In genomic region chr13:97189943-97190342, GRCh38 we compare ENCODE assay signal across 14 cellular contexts. TPM values are rescaled to one million over a fixed set of nuclear protein-coding genes. Genes with fewer than 3 reads are reported as not detected.
A peak's percentile ranks its signal among the peaks of the same experiment; 100 is the strongest.
DNase-seq lines count a peak whose midpoint lies in the region; ATAC-seq, FAIRE-seq and TF ChIP-seq lines count a peak whose summit lies in the region.
"Had no signal": no experiment of that assay in that cellular context is flagged by ENCODE, and none has a peak within 500 bp of the region (broad histone marks: within the 10 kb centered on the region; RNA-seq: fewer than 3 reads in every experiment).

No MANE protein-coding gene starts in this region.

- TF ChIP-seq POLR2A in prostate gland (IDR thresholded peaks at IDR 0.05): no peak

- no peaks in the 10 kb centered on the region for H3K9me3 ChIP-seq in prostate gland
- H3K9me3 ChIP-seq: SJSA1 had no signal

- no peaks in the 10 kb centered on the region for H3K4me1 ChIP-seq in prostate gland (replicated peaks)

- WGBS in prostate gland: 75% methylated on average over 11 of the region's 11 CpGs

- TF ChIP-seq CTCF in prostate gland (IDR thresholded peaks at IDR 0.05): no peak

- H3K27me3 ChIP-seq in prostate gland (replicated peaks; ENCODE audit: insufficient read depth): no peaks in the 10 kb centered on the region
- H3K27me3 ChIP-seq: SJSA1 had no signal

- peak; percentile 69 for FAIRE-seq in islet of Langerhans (lab: Jason Lieb, UNC)

- H3K27ac ChIP-seq in prostate gland: no peak overlapping the region
- H3K27ac ChIP-seq: 22Rv1, SJSA1 had no signal

- H3K4me3 ChIP-seq in prostate gland: no peak overlapping the region
- H3K4me3 ChIP-seq: SJSA1 had no signal

- ATAC-seq in GM21526 (IDR thresholded peaks at IDR 0.05; ENCODE audit: low FRiP score, unreplicated experiment): no peak
- ATAC-seq: CD8-positive, alpha-beta T cell had no signal

- intact Hi-C loops in prostate gland (cut with DNase I): no loop called here

- DNase-seq in DMS 273 (lab: John Stamatoyannopoulos, UW; ENCODE audit: unreplicated experiment) (peak; percentile 2), DMS 273 treated with DMSO at 0.1 percent for 48 hours (lab: John Stamatoyannopoulos, UW) (no peak), NCI-H1417 treated with DMSO at 0.1 percent for 48 hours (lab: John Stamatoyannopoulos, UW) (peak; percentile 57), NCI-H69 (lab: John Stamatoyannopoulos, UW) (peak; percentile 79), SIG-M5 treated with dmso at 0.1 percent for 504 hours (lab: John Stamatoyannopoulos, UW; ENCODE audit: unreplicated experiment) (no peak), prostate gland (ENCODE audit: low spot score) (no peak)
- DNase-seq: CD8-positive, alpha-beta T cell; EL; H7; NCI-H1694 treated with DMSO at 0.1 percent for 48 hours had no signal

- no peaks in the 10 kb centered on the region for H3K36me3 ChIP-seq in prostate gland
- H3K36me3 ChIP-seq: SJSA1 had no signal

RNA-seq across cellular contexts. Expression of gene MBNL2, which starts 32.2 kb away (rescaled TPM):
- total RNA-seq in prostate gland: 10 to 100 TPM; 59.1 to 85.7 TPM

Comparison
In these comparisons a context has a peak if more than half of its experiments do, and no peak if none do; other contexts are left out.
1. DNase-seq: peak in DMS 273 (single experiment), NCI-H1417 treated with DMSO at 0.1 percent for 48 hours (single experiment) and NCI-H69 (single experiment); none in DMS 273 treated with DMSO at 0.1 percent for 48 hours (single experiment), SIG-M5 treated with dmso at 0.1 percent for 504 hours (single experiment) and prostate gland (single experiment).